8 cellular contexts compared by ENCODE assay signal in genomic region chr2:203484266-203485112, GRCh38.
DNase-seq lines count a peak whose midpoint lies in the region; ATAC-seq lines count a peak whose summit lies in the region.

No MANE protein-coding gene starts in this region.

- peak; percentile 68 for ATAC-seq in HG03139 (IDR thresholded peaks at IDR 0.05; ENCODE audit: unreplicated experiment)

- peak; percentile 8 to 17 for DNase-seq in activated CD8-positive, alpha-beta memory T cell treated with anti-CD3 and anti-CD28 coated beads for 1 hour (ENCODE audit: extremely low read depth in 1 of 2, low read depth in 1 of 2)
- DNase-seq in activated CD8-positive, alpha-beta memory T cell treated with anti-CD3 and anti-CD28 coated beads, Interleukin-2, amount 50 U/mL, for 48 hours: no peak
- DNase-seq in T follicular helper cell (ENCODE audit: low read depth) (peak; percentile 33), astrocyte of the hippocampus (ENCODE audit: low read depth, low spot score) (peak; percentile 48), iris pigment epithelial cell (ENCODE audit: low read depth) (peak; percentile 14), 8988T (no peak)
- DNase-seq in stimulated activated CD8-positive, alpha-beta memory T cell treated with anti-CD3 and anti-CD28 coated beads, Interleukin-15, amount 100 ng/mL, for 48 hours (ENCODE audit: low read depth in 2 of 2): peak; percentile 9 to 18

Comparison
In these comparisons a context has a peak if more than half of its experiments do, and no peak if none do; other contexts are left out.
1. DNase-seq: peak in activated CD8-positive, alpha-beta memory T cell treated with anti-CD3 and anti-CD28 coated beads for 1 hour (2 of 2), T follicular helper cell (single experiment), astrocyte of the hippocampus (single experiment), iris pigment epithelial cell (single experiment) and stimulated activated CD8-positive, alpha-beta memory T cell treated with anti-CD3 and anti-CD28 coated beads, Interleukin-15, amount 100 ng/mL, for 48 hours (2 of 2); none in activated CD8-positive, alpha-beta memory T cell treated with anti-CD3 and anti-CD28 coated beads, Interleukin-2, amount 50 U/mL, for 48 hours (single experiment) and 8988T (single experiment).